Comparison of ENCODE assay signal across 9 cellular contexts in the genomic region with DNA sequence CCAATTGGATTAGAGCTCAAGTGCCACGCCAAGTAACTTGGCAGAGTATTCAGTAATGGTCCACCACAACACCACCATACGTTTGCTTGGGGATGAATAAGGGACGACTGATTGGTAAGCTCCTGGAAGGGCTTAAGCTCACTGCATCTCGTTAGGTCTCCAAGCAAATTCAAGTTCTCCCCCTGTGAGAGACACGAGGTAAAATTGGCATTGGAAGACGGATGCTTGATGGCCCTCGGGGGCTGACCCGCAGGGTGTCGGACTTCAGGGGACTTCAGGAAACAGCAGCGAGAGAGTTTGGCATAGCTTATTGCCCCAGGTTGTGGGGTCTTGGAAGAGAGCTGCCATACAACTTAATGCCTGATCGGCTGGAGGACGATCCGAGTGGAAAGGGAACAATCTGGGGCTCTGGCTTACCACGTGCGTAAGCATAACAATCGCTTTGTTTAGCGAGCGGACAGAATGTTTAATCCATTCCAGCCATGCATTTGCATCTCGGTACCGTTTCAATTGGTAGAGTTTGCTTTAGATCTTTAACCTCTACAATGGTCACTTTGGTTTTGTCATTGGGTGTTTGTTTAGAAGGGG.
DNase-seq lines count a peak whose midpoint lies in the region; ATAC-seq and TF ChIP-seq lines count a peak whose summit lies in the region.
"Had no signal": no experiment of that assay in that cellular context is flagged by ENCODE, and none has a peak within 500 bp of the region (broad histone marks: within the 10 kb centered on the region; RNA-seq: fewer than 3 reads in every experiment).

No MANE protein-coding gene starts in this region.

- H3K27me3 Mint-ChIP-seq in nephron (ENCODE audit: low read depth) = peaks cover 4% of the 10 kb centered on the region

- no peak overlapping the region for H3K4me3 ChIP-seq in KMS-11 (IDR thresholded peaks at IDR 0.05; ENCODE audit: insufficient read depth, low read depth, low read length)
- H3K4me3 ChIP-seq in brain microvascular endothelial cell (ENCODE audit: low read depth, low read length) = peak overlapping the region; percentile 99

- peak overlapping the region; percentile 8; the same call in 1 of the 2 replicates for H3K27ac ChIP-seq in KMS-11
- no peak overlapping the region for H3K27ac ChIP-seq in brain microvascular endothelial cell

- in situ Hi-C loops in brain microvascular endothelial cell (cut with HindIII; ENCODE audit: low pct_ligation_motif_present, low sequenced_read_pairs) = no loop called here

- H3K27me3 ChIP-seq in KMS-11 (ENCODE audit: insufficient read depth, low read depth) (no peaks in the 10 kb centered on the region), brain microvascular endothelial cell (replicated peaks) (no peaks in the 10 kb centered on the region)

- H3K4me1 ChIP-seq in KMS-11 (ENCODE audit: low read depth, poor library complexity, severe bottlenecking) = peaks cover 48% of the 10 kb centered on the region

- peak overlapping the region; percentile 87 to 94 (median 91) for H3K4me3 Mint-ChIP-seq in nephron

- H3K79me2 ChIP-seq in KMS-11 (ENCODE audit: insufficient read depth, low read depth) = peaks cover 87% of the 10 kb centered on the region

- no peak overlapping the region for H3K9ac ChIP-seq in KMS-11

- H3K36me3 ChIP-seq in KMS-11 (ENCODE audit: insufficient read depth) (peaks cover 85% of the 10 kb centered on the region), brain microvascular endothelial cell (replicated peaks) (peaks cover 92% of the 10 kb centered on the region)

- ATAC-seq in HG03280 (IDR thresholded peaks at IDR 0.05; ENCODE audit: unreplicated experiment) (no peak), GM18861 (IDR thresholded peaks at IDR 0.05; ENCODE audit: unreplicated experiment) (no peak)

- H2AFZ ChIP-seq in KMS-11 (ENCODE audit: low read depth) = no peak overlapping the region

- H3K27ac Mint-ChIP-seq in nephron = peak overlapping the region; percentile 0 to 40 (median 1)

- H3K9me3 Mint-ChIP-seq in nephron = peaks cover 67% of the 10 kb centered on the region

- H3K4me2 ChIP-seq in KMS-11 = peak overlapping the region; percentile 62

- peaks cover 77% of the 10 kb centered on the region for H3K4me1 Mint-ChIP-seq in nephron

- peaks cover 95% of the 10 kb centered on the region for H3K36me3 Mint-ChIP-seq in nephron (ENCODE audit: low read depth)

- peaks cover 71% of the 10 kb centered on the region for H4K20me1 ChIP-seq in KMS-11 (ENCODE audit: insufficient read depth)

- TF ChIP-seq CTCF in KMS-11 (conservative IDR thresholded peaks at IDR 0.05; ENCODE audit: low read depth, low read length) (no peak), brain microvascular endothelial cell (IDR thresholded peaks at IDR 0.05; ENCODE audit: low read depth, low read length, missing control alignments) (no peak), nephron (IDR thresholded peaks at IDR 0.05; ENCODE audit: unreplicated experiment in 3 of 3) (no peak)

- DNase-seq in EL (peak; percentile 28), brain microvascular endothelial cell (no peak), C1 segment of cervical spinal cord (lab: John Stamatoyannopoulos, UW) (no peak), NCI-H1092 (lab: John Stamatoyannopoulos, UW) (no peak)
- DNase-seq: dermis blood vessel endothelial cell had no signal
